1 cellular context compared by ENCODE assay signal in the genomic region with DNA sequence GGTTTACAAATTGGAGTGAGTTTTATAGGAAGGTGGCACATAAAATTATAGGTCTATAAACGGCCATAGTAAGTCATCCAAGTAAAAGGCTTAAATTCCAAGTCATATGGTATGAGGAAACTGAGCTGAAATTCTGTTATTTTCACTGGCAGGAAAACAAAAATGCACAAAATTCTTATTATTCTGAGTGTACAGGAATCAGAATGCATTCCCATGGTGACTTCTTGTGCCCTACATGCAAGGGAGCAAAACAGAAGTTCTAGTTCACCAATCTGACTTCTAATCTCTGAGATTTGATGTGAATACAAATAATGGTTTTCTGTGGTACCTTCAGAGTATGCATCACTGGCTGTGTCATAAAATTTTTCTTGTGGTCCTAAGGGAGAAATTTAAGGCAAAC.
TF ChIP-seq lines count a peak whose summit lies in the region.

No MANE protein-coding gene starts in this region.

TF ChIP-seq in SK-N-SH treated with all-trans-retinoic acid at 6 μM for 48 hours, 23 proteins besides CTCF, POLR2A, EP300 and RAD21 (continued from another document):
- no peak for TF ChIP-seq POU6F1 (CRISPR knock-in tag; IDR thresholded peaks at IDR 0.05; ENCODE audit: borderline replicate concordance, low read depth)
TF ChIP-seq in SK-N-SH treated with all-trans-retinoic acid at 6 μM for 48 hours: peak in this region for 0.
